19 cellular contexts compared by ENCODE assay signal in the genomic region with DNA sequence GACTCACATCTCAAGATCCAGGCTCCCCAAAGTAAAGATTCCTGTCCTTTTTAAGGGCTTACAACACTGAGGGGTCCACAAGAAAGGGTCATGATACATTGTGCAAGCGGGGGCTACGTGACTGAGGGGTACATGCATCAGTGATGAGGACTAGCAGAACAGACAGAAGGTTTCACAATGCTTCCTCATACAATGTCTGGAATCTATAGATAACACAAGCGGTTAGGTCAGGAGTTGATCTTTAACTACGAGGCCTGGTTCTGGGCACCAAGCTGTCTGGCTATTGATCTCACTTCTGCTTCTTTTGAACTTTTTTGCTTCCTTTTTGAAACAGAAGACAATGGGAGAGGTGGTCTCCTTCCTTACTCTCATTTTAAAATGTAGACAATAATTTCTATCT.
DNase-seq lines count a peak whose midpoint lies in the region; ATAC-seq and TF ChIP-seq lines count a peak whose summit lies in the region.
"Had no signal": no experiment of that assay in that cellular context is flagged by ENCODE, and none has a peak within 500 bp of the region (broad histone marks: within the 10 kb centered on the region; RNA-seq: fewer than 3 reads in every experiment).

No MANE protein-coding gene starts in this region.

- H3K9me2 ChIP-seq in MM.1S (replicated peaks; ENCODE audit: insufficient read depth, low read length): no peaks in the 10 kb centered on the region

- H3K27ac ChIP-seq in MM.1S (ENCODE audit: low read length): no peak overlapping the region
- no peak overlapping the region for H3K27ac ChIP-seq in left ventricle myocardium inferior (replicated peaks)
- H3K27ac ChIP-seq: C4-2B, foreskin keratinocyte, neutrophil, PC-9 had no signal

- TF ChIP-seq CTCF in MM.1S (IDR thresholded peaks at IDR 0.05; ENCODE audit: low read length) (no peak), left ventricle myocardium inferior (IDR thresholded peaks at IDR 0.05; ENCODE audit: borderline replicate concordance) (no peak)

- no peaks in the 10 kb centered on the region for H3K4me1 ChIP-seq in MM.1S (ENCODE audit: low read length)
- no peaks in the 10 kb centered on the region for H3K4me1 ChIP-seq in left ventricle myocardium inferior
- H3K4me1 ChIP-seq: foreskin keratinocyte had no signal

- H3K9me3 ChIP-seq in MM.1S (replicated peaks; ENCODE audit: insufficient read depth, low read length): no peaks in the 10 kb centered on the region
- H3K9me3 ChIP-seq in left ventricle myocardium inferior (replicated peaks): peaks cover 22% of the 10 kb centered on the region
- H3K9me3 ChIP-seq: MG63, neutrophil had no signal

- no peak for DNase-seq in MM.1S
- no peak for DNase-seq in NCI-H524 treated with DMSO at 0.1 percent for 48 hours (lab: John Stamatoyannopoulos, UW)
- no peak for DNase-seq in stimulated activated naive CD8-positive, alpha-beta T cell treated with anti-CD3 and anti-CD28 coated beads, Interleukin-15, Interleukin-2, amounts not matched to agents 100 U/mL and 50 U/mL, for 24 hours
- DNase-seq in left ventricle myocardium inferior: no peak
- DNase-seq: activated CD8-positive, alpha-beta memory T cell treated with anti-CD3 and anti-CD28 coated beads, Interleukin-2, amount 50 U/mL, for 48 hours; central memory CD4-positive, alpha-beta T cell; DND-41; foreskin keratinocyte; MG63; NCI-H2171; PC-9; SW 1271 had no signal

- H3F3A ChIP-seq in MM.1S (ENCODE audit: insufficient read depth, low read length): no peaks in the 10 kb centered on the region

- H2AFZ ChIP-seq in MM.1S (ENCODE audit: low read length): peak overlapping the region; percentile 67; the same call in 1 of the 2 replicates
- H2AFZ ChIP-seq: PC-9 had no signal

- peaks cover 6% of the 10 kb centered on the region for H3K9me3 Mint-ChIP-seq in stimulated activated memory B cell treated with anti-CD40 and anti-IgM and Interleukin-4, amounts not matched to agents 10 μg/mL and 1 μg/mL and 100 μg/mL, for 72 hours

- H3K9ac ChIP-seq in MM.1S (ENCODE audit: low read length): no peak overlapping the region

- H3K4me3 ChIP-seq in MM.1S (ENCODE audit: low read length): no peak overlapping the region
- H3K4me3 ChIP-seq in left ventricle myocardium inferior: no peak overlapping the region
- H3K4me3 ChIP-seq: MG63, PC-9 had no signal

- intact Hi-C loops in left ventricle myocardium inferior (cut with micrococcal nuclease): no loop called here

- H3K79me2 ChIP-seq in MM.1S (ENCODE audit: low read length): no peaks in the 10 kb centered on the region

- peak; percentile 66 for ATAC-seq in GM19395 (IDR thresholded peaks at IDR 0.05; ENCODE audit: unreplicated experiment)
- peak; percentile 52 for ATAC-seq in HG02938 (IDR thresholded peaks at IDR 0.05; ENCODE audit: unreplicated experiment)
- ATAC-seq in stimulated activated memory B cell treated with anti-CD40 and anti-IgM and Interleukin-4, amounts not matched to agents 10 μg/mL and 1 μg/mL and 100 μg/mL, for 72 hours: peak; percentile 62
- ATAC-seq in stimulated activated naive CD8-positive, alpha-beta T cell treated with anti-CD3 and anti-CD28 coated beads, Interleukin-15, Interleukin-2, amounts not matched to agents 100 U/mL and 50 U/mL, for 24 hours: no peak
- ATAC-seq: activated CD4-positive, CD25-positive, alpha-beta regulatory T cell treated with anti-CD3 and anti-CD28 coated beads, Interleukin-2, amount 50 U/mL, for 24 hours; foreskin keratinocyte had no signal

- H3K36me3 Mint-ChIP-seq in stimulated activated memory B cell treated with anti-CD40 and anti-IgM and Interleukin-4, amounts not matched to agents 10 μg/mL and 1 μg/mL and 100 μg/mL, for 72 hours: no peaks in the 10 kb centered on the region

- no peaks in the 10 kb centered on the region for H4K20me1 ChIP-seq in MM.1S (ENCODE audit: insufficient read depth, low read length)

- peaks cover 15% of the 10 kb centered on the region for H3K4me1 Mint-ChIP-seq in stimulated activated memory B cell treated with anti-CD40 and anti-IgM and Interleukin-4, amounts not matched to agents 10 μg/mL and 1 μg/mL and 100 μg/mL, for 72 hours

- H3K36me3 ChIP-seq in MM.1S (replicated peaks; ENCODE audit: insufficient read depth, low read length) (no peaks in the 10 kb centered on the region), left ventricle myocardium inferior (no peaks in the 10 kb centered on the region)
- H3K36me3 ChIP-seq: MG63, neutrophil had no signal

- no peak overlapping the region for H3K4me3 Mint-ChIP-seq in stimulated activated memory B cell treated with anti-CD40 and anti-IgM and Interleukin-4, amounts not matched to agents 10 μg/mL and 1 μg/mL and 100 μg/mL, for 72 hours
- H3K4me3 Mint-ChIP-seq: stimulated activated naive CD8-positive, alpha-beta T cell treated with anti-CD3 and anti-CD28 coated beads, Interleukin-15, Interleukin-2, amounts not matched to agents 100 ng/mL and 50 ng/mL, for 24 hours had no signal

- no peaks in the 10 kb centered on the region for H3K27me3 Mint-ChIP-seq in stimulated activated memory B cell treated with anti-CD40 and anti-IgM and Interleukin-4, amounts not matched to agents 10 μg/mL and 1 μg/mL and 100 μg/mL, for 72 hours
- H3K27me3 Mint-ChIP-seq: stimulated activated naive CD8-positive, alpha-beta T cell treated with anti-CD3 and anti-CD28 coated beads, Interleukin-15, Interleukin-2, amounts not matched to agents 100 ng/mL and 50 ng/mL, for 24 hours had no signal

- peak overlapping the region; percentile 75 for H3K27ac Mint-ChIP-seq in stimulated activated memory B cell treated with anti-CD40 and anti-IgM and Interleukin-4, amounts not matched to agents 10 μg/mL and 1 μg/mL and 100 μg/mL, for 72 hours
- H3K27ac Mint-ChIP-seq: stimulated activated naive CD8-positive, alpha-beta T cell treated with anti-CD3 and anti-CD28 coated beads, Interleukin-15, Interleukin-2, amounts not matched to agents 100 ng/mL and 50 ng/mL, for 24 hours had no signal

- H3K27me3 ChIP-seq in MM.1S (replicated peaks; ENCODE audit: insufficient read depth, low read length): no peaks in the 10 kb centered on the region
- no peaks in the 10 kb centered on the region for H3K27me3 ChIP-seq in left ventricle myocardium inferior (ENCODE audit: low read depth)
- H3K27me3 ChIP-seq: foreskin keratinocyte, MG63, neutrophil had no signal

- H3K4me2 ChIP-seq in MM.1S (ENCODE audit: low read depth, low read length): no peak overlapping the region; the same call in 1 of the 2 replicates
- H3K4me2 ChIP-seq: PC-9 had no signal
